Comparison of ENCODE assay signal across 9 cellular contexts in the genomic region with DNA sequence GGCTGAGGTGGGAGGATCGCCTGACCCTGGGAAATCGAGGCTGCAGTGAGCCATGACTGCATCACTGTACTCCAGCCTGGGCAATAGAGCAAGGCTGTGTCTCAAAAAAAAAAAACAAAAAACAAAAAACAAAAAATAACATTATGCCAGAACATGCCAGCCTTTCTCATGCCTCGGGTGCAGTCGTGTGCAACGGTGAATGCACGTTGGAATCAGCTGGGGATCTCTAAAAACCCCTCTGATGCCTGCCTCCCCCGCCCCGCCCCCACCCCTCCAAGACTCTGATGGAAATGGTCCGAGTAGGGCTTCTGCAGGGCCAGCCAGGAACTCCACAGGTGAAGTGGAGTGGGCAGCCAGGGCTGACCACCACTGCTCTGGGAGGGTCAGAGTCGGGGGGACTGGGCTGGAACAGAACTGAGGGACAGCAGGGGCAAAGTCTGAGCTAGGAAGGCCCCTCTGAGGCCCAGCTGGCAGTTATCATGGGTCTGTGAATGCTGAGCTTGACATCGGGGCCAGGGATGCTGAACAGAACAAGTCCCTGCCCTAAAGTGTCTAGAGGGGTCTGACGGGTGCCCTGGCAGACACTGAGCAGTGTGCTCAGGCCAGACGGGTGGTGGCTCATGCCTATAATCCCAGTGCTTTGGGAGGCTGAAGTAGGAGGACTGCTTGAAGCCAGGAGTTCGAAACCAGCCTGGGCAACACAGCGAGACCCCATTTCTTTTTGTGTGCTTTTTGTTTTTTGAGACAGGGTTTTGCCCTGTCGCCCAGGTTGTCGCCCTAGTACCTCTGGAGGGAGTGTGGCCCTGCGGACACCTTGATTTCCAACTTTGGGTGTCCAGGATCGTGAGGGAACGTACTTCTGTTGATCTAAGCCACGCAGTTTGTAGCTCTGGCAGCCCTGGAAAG.
DNase-seq lines count a peak whose midpoint lies in the region; ATAC-seq and TF ChIP-seq lines count a peak whose summit lies in the region.
"Had no signal": no experiment of that assay in that cellular context is flagged by ENCODE, and none has a peak within 500 bp of the region (broad histone marks: within the 10 kb centered on the region; RNA-seq: fewer than 3 reads in every experiment).

No MANE protein-coding gene starts in this region.

- no peak overlapping the region for H3K4ac ChIP-seq in neuronal stem cell (ENCODE audit: low read length)

- H2AK5ac ChIP-seq in neuronal stem cell (ENCODE audit: low read depth, low read length): no peak overlapping the region

- H3K4me2 ChIP-seq in neuronal stem cell (ENCODE audit: insufficient read depth, low read length, poor library complexity, severe bottlenecking): no peak overlapping the region
- H3K4me2 ChIP-seq: GM23338 had no signal

- no peak overlapping the region for H2AFZ ChIP-seq in neuronal stem cell (ENCODE audit: low read length)
- H2AFZ ChIP-seq: GM23338 had no signal

- no peak overlapping the region for H2BK12ac ChIP-seq in neuronal stem cell (ENCODE audit: low read length)

- H3K23ac ChIP-seq in neuronal stem cell (ENCODE audit: low read depth, low read length, poor library complexity): no peak overlapping the region

- DNase-seq in NT2/D1 (ENCODE audit: low read depth, low spot score): no peak
- peak; percentile 3 for DNase-seq in left ventricle myocardium inferior
- DNase-seq in neuronal stem cell (ENCODE audit: low spot score): no peak
- DNase-seq in COLO829 (ENCODE audit: low spot score): no peak
- no peak for DNase-seq in HUDEP-2 (lab: John Stamatoyannopoulos, UW; ENCODE audit: unreplicated experiment in 76 of 76)
- DNase-seq: brain microvascular endothelial cell had no signal

- no peak overlapping the region for H3K14ac ChIP-seq in neuronal stem cell (ENCODE audit: low read length)

- H3K27ac ChIP-seq in C4-2B (peak overlapping the region; percentile 7; the same call in 1 of the 2 replicates), left ventricle myocardium inferior (replicated peaks) (no peak overlapping the region), neuronal stem cell (replicated peaks; ENCODE audit: low read length) (no peak overlapping the region)
- H3K27ac ChIP-seq: brain microvascular endothelial cell had no signal

- no peak overlapping the region for H4K91ac ChIP-seq in neuronal stem cell (ENCODE audit: low read depth, low read length, poor library complexity)

- H4K8ac ChIP-seq in neuronal stem cell (ENCODE audit: low read depth, low read length): no peak overlapping the region

- no peak overlapping the region for H2BK5ac ChIP-seq in neuronal stem cell (ENCODE audit: low read length)

- no peak for ATAC-seq in HG02571 (IDR thresholded peaks at IDR 0.05; ENCODE audit: unreplicated experiment)

- peaks cover 22% of the 10 kb centered on the region for H3K4me1 ChIP-seq in NT2/D1 (ENCODE audit: insufficient read depth, insufficient read length)
- H3K4me1 ChIP-seq in left ventricle myocardium inferior: peaks cover 19% of the 10 kb centered on the region
- H3K4me1 ChIP-seq in neuronal stem cell (ENCODE audit: control insufficient read depth in 2 of 2, insufficient read depth in 1 of 2, low read depth in 1 of 2, low read length in 2 of 2): peaks cover 8 to 32% of the 10 kb centered on the region in 2 donors

- no peak overlapping the region for H2BK120ac ChIP-seq in neuronal stem cell (ENCODE audit: low read depth, low read length)

- peak overlapping the region; percentile 67 for H3K18ac ChIP-seq in neuronal stem cell (ENCODE audit: low read length)

- H3K9ac ChIP-seq in NT2/D1 (ENCODE audit: insufficient read length, low read depth) (peak overlapping the region; percentile 47), neuronal stem cell (ENCODE audit: low read depth, low read length, poor library complexity) (no peak overlapping the region)

- TF ChIP-seq CTCF in C4-2B (conservative IDR thresholded peaks at IDR 0.05) (no peak), left ventricle myocardium inferior (IDR thresholded peaks at IDR 0.05; ENCODE audit: borderline replicate concordance) (no peak)

- H3K4me3 ChIP-seq in NT2/D1 (ENCODE audit: insufficient read length, low read depth): no peak overlapping the region
- no peak overlapping the region for H3K4me3 ChIP-seq in left ventricle myocardium inferior
- H3K4me3 ChIP-seq in neuronal stem cell (ENCODE audit: low read length in 2 of 2): no peak overlapping the region
- H3K4me3 ChIP-seq: GM23338 had no signal

- no peaks in the 10 kb centered on the region for H3K79me1 ChIP-seq in neuronal stem cell (ENCODE audit: low read depth, low read length)

- H3K36me3 ChIP-seq in NT2/D1 (ENCODE audit: insufficient read depth, insufficient read length, low read length): no peaks in the 10 kb centered on the region
- H3K36me3 ChIP-seq in left ventricle myocardium inferior: no peaks in the 10 kb centered on the region
- H3K36me3 ChIP-seq in neuronal stem cell (replicated peaks in 1 of 2; ENCODE audit: control insufficient read depth in 2 of 2, insufficient read depth in 2 of 2, low read length in 2 of 2): no peaks in the 10 kb centered on the region
- H3K36me3 ChIP-seq: brain microvascular endothelial cell had no signal

- no CpG with 5 or more reads among the region's 21 CpGs for WGBS in neuronal stem cell (ENCODE audit: extremely low coverage in 2 of 2, insufficient read length in 2 of 2, insufficient replicate concordance in 1 of 2), 2 donors

- H2BK15ac ChIP-seq in neuronal stem cell (ENCODE audit: low read length): no peak overlapping the region

- intact Hi-C loops in left ventricle myocardium inferior (cut with micrococcal nuclease): no loop called here

- H3K27me3 ChIP-seq in NT2/D1 (ENCODE audit: insufficient read depth, insufficient read length): no peaks in the 10 kb centered on the region
- H3K27me3 ChIP-seq in left ventricle myocardium inferior (ENCODE audit: low read depth): peaks cover 10% of the 10 kb centered on the region
- H3K27me3 ChIP-seq in neuronal stem cell (ENCODE audit: control insufficient read depth in 3 of 3, insufficient read depth in 3 of 3, low read depth in 1 of 3, low read length in 3 of 3): peaks cover 0 to 9% (median 2%) of the 10 kb centered on the region in 3 experiments
- H3K27me3 ChIP-seq: brain microvascular endothelial cell had no signal

- H3K9me3 ChIP-seq in NT2/D1 (ENCODE audit: insufficient read depth, low read length) (peaks cover 5% of the 10 kb centered on the region; the same call in 1 of the 2 replicates), left ventricle myocardium inferior (replicated peaks) (no peaks in the 10 kb centered on the region), neuronal stem cell (replicated peaks in 1 of 2; ENCODE audit: control insufficient read depth in 2 of 2, insufficient read depth in 1 of 2, low read depth in 1 of 2, low read length in 2 of 2) (no peaks in the 10 kb centered on the region)
